ENCODE assay signal across 20 cellular contexts in genomic region chr22:22979121-22979724, GRCh38.
A peak's percentile ranks its signal among the peaks of the same experiment; 100 is the strongest.
DNase-seq lines count a peak whose midpoint lies in the region; ATAC-seq, FAIRE-seq and TF ChIP-seq lines count a peak whose summit lies in the region.
"Had no signal": no experiment of that assay in that cellular context is flagged by ENCODE, and none has a peak within 500 bp of the region (broad histone marks: within the 10 kb centered on the region; RNA-seq: fewer than 3 reads in every experiment).

No MANE protein-coding gene starts in this region.

- no peak for ATAC-seq in A549
- no peak for ATAC-seq in K562
- ATAC-seq in GM19324 (IDR thresholded peaks at IDR 0.05; ENCODE audit: low FRiP score, unreplicated experiment), result no peak
- ATAC-seq: CD8-positive, alpha-beta T cell had no signal

- TF ChIP-seq CTCF in A549 (IDR thresholded peaks at IDR 0.05) (no peak), K562 (IDR thresholded peaks at IDR 0.05 in 2 of 3, conservative IDR thresholded peaks at IDR 0.05 in 1 of 3; ENCODE audit: insufficient read depth in 2 of 3, low read depth in 1 of 3, low read length in 3 of 3) (no peak)

- no peak for TF ChIP-seq RAD21 in A549 (conservative IDR thresholded peaks at IDR 0.05 in 1 of 2, IDR thresholded peaks at IDR 0.05 in 1 of 2)
- TF ChIP-seq RAD21 in K562 (CRISPR knock-in tag; conservative IDR thresholded peaks at IDR 0.05 in 1 of 2, IDR thresholded peaks at IDR 0.05 in 1 of 2), result no peak

- no peaks in the 10 kb centered on the region for H3K9me1 ChIP-seq in K562 (ENCODE audit: control insufficient read depth, insufficient read depth, low read length)

- peaks cover 16% of the 10 kb centered on the region; the same call in 2 of the 3 replicates for H3K9me3 ChIP-seq in A549
- H3K9me3 ChIP-seq in K562 (replicated peaks; ENCODE audit: control insufficient read depth, insufficient read depth, low read depth, low read length), result peaks cover 7% of the 10 kb centered on the region

- 23% methylated on average over 4 of the region's 4 CpGs for WGBS in A549 (ENCODE audit: missing lambda C conversion rate)
- WGBS in K562 (ENCODE audit: insufficient coverage, low coverage, missing lambda C conversion rate), result 1% methylated on average over 4 of the region's 4 CpGs

- H3K9ac ChIP-seq in K562 (ENCODE audit: insufficient read depth in 1 of 2, low read depth in 2 of 2, low read length in 2 of 2), result no peak overlapping the region
- H3K9ac ChIP-seq: BLaER1 treated with 17β-estradiol and CSF1 and Interleukin-3, amounts not matched to agents 10 nM and 100 nM had no signal

- TF ChIP-seq EP300 in A549 (IDR thresholded peaks at IDR 0.05) (no peak), K562 (IDR thresholded peaks at IDR 0.05; ENCODE audit: low read length) (no peak)

- H3K27ac ChIP-seq in A549, result no peak overlapping the region
- no peak overlapping the region for H3K27ac ChIP-seq in K562 (ENCODE audit: extremely low read depth, low read depth, low read length)
- H3K27ac ChIP-seq: BLaER1 treated with 17β-estradiol and CSF1 and Interleukin-3, amounts not matched to agents 10 nM and 100 nM; C4-2B had no signal

- POLR2A ChIA-PET in A549 (lab: Yijun Ruan, JAX) (no interaction called here), K562 (lab: Yijun Ruan, JAX) (no interaction called here)

- no peaks in the 10 kb centered on the region for H3K79me2 ChIP-seq in K562 (ENCODE audit: control insufficient read depth, insufficient read depth, low read length)

- no peaks in the 10 kb centered on the region for H3K36me3 ChIP-seq in K562 (ENCODE audit: control insufficient read depth, insufficient read depth, low read length)

- H2AFZ ChIP-seq in K562 (ENCODE audit: low read depth, low read length), result no peak overlapping the region

- H3K4me3 ChIP-seq in A549 (no peak overlapping the region), K562 (no peak overlapping the region)
- H3K4me3 ChIP-seq: BLaER1 treated with 17β-estradiol and CSF1 and Interleukin-3, amounts not matched to agents 10 nM and 100 nM had no signal

- no peak for TF ChIP-seq POLR2A in A549 (IDR thresholded peaks at IDR 0.05; ENCODE audit: low read length)
- TF ChIP-seq POLR2A in GM12891 (IDR thresholded peaks at IDR 0.05; ENCODE audit: low read depth, low read length), result no peak
- no peak for TF ChIP-seq POLR2A in K562 (conservative IDR thresholded peaks at IDR 0.05)

- no TSS peak for BruUV-seq in K562 (replicated peaks; lab: Mats Ljungman, UMichigan)

- in situ Hi-C loops in K562 (cut with MboI), result no loop called here

- peaks cover 0 to 4% of the 10 kb centered on the region in 2 experiments; a peak in 1 of 5 replicates for H3K27me3 ChIP-seq in K562 (ENCODE audit: control insufficient read depth in 2 of 2, insufficient read depth in 2 of 2, low read length in 2 of 2)
- H3K27me3 ChIP-seq: BLaER1 treated with 17β-estradiol and CSF1 and Interleukin-3, amounts not matched to agents 10 nM and 100 nM had no signal

- intact Hi-C loops in K562 (cut with micrococcal nuclease), result loop anchor here (5.0 kb wide), 1 partner anchor 48 kb away; no protein-coding TSS in a partner anchor

- CTCF ChIA-PET in A549 (lab: Yijun Ruan, JAX), result interaction anchor here (2.0 kb wide), 1 partner anchor 20 kb away, joined by 8 read pairs; no protein-coding TSS in a partner anchor
- CTCF ChIA-PET in K562 (lab: Yijun Ruan, JAX; ENCODE audit: low intra/inter-chr PET ratio), result no interaction called here

- no peaks in the 10 kb centered on the region for H4K20me1 ChIP-seq in K562 (replicated peaks; ENCODE audit: control insufficient read depth, insufficient read depth, low read length)
- H4K20me1 ChIP-seq: BLaER1 treated with 17β-estradiol and CSF1 and Interleukin-3, amounts not matched to agents 10 nM and 100 nM had no signal

- H3K4me2 ChIP-seq in A549, result no peak overlapping the region
- H3K4me2 ChIP-seq in K562 (ENCODE audit: insufficient read depth, low read length), result no peak overlapping the region
- H3K4me2 ChIP-seq: BLaER1 treated with 17β-estradiol and CSF1 and Interleukin-3, amounts not matched to agents 10 nM and 100 nM had no signal

- FAIRE-seq in A549 (lab: Jason Lieb, UNC) (no peak), GM12891 (lab: Jason Lieb, UNC) (peak; percentile 23), K562 (lab: Jason Lieb, UNC) (no peak)
- FAIRE-seq: A204.1, D721Med, G401.6, GM12892, GM18507 had no signal

- H3K4me1 ChIP-seq in A549, result no peaks in the 10 kb centered on the region
- no peaks in the 10 kb centered on the region for H3K4me1 ChIP-seq in K562 (replicated peaks in 1 of 2; ENCODE audit: control insufficient read depth in 2 of 2, insufficient read depth in 2 of 2, low read length in 2 of 2)
- H3K4me1 ChIP-seq: BLaER1 treated with 17β-estradiol and CSF1 and Interleukin-3, amounts not matched to agents 10 nM and 100 nM; Caco-2 had no signal

- DNase-seq in A549 (ENCODE audit: low read depth in 1 of 2, low spot score in 1 of 2), result no peak
- no peak for DNase-seq in GM12891 (ENCODE audit: insufficient read length, low spot score)
- DNase-seq in K562 (ENCODE audit: extremely low read depth in 1 of 4, low spot score in 3 of 4), result no peak
- DNase-seq in NCI-H1417 treated with DMSO at 0.1 percent for 48 hours (lab: John Stamatoyannopoulos, UW), result no peak
- DNase-seq: 8988T; AML-193; Caco-2; Calu3; CD4-positive, alpha-beta T cell; CD8-positive, alpha-beta T cell; DMS79 treated with DMSO at 0.1 percent for 48 hours; GF-D8 had no signal

TF ChIP-seq in A549, 52 proteins besides CTCF, POLR2A, EP300 and RAD21:
- no peak for TF ChIP-seq GATA3 (IDR thresholded peaks at IDR 0.05; ENCODE audit: borderline replicate concordance)
- peak; percentile 48 for TF ChIP-seq MAFK (IDR thresholded peaks at IDR 0.05; ENCODE audit: partially characterized antibody)
- TF ChIP-seq SREBF2 (IDR thresholded peaks at IDR 0.05), result no peak
- TF ChIP-seq HOXB5 (CRISPR knock-in tag; IDR thresholded peaks at IDR 0.05), result no peak
- no peak for TF ChIP-seq NFE2L2 (conservative IDR thresholded peaks at IDR 0.05; ENCODE audit: low read length)
- no peak for TF ChIP-seq RNF2 (IDR thresholded peaks at IDR 0.05; ENCODE audit: borderline replicate concordance, low read depth)

TF ChIP-seq in GM12891, 5 proteins besides CTCF, POLR2A, EP300 and RAD21:
- TF ChIP-seq PAX5 (IDR thresholded peaks at IDR 0.05; ENCODE audit: insufficient read depth, low read length, severe bottlenecking) (no peak), POU2F2 (IDR thresholded peaks at IDR 0.05; ENCODE audit: low read depth, low read length) (no peak), TAF1 (IDR thresholded peaks at IDR 0.05; ENCODE audit: low read depth, low read length) (no peak), SPI1 (IDR thresholded peaks at IDR 0.05; ENCODE audit: low read depth, low read length) (no peak)
TF ChIP-seq in GM12891: peak in this region for 0.

TF ChIP-seq in K562, 482 proteins besides CTCF, POLR2A, EP300 and RAD21 (continues in another document):
- no peak for TF ChIP-seq ZNF766 (CRISPR knock-in tag; conservative IDR thresholded peaks at IDR 0.05)
- TF ChIP-seq MNT (conservative IDR thresholded peaks at IDR 0.05), result 0 out of 4 replicates have a peak, but pooled peaks of 1 of the 2 experiments have one; percentile 12
- TF ChIP-seq CUX1 (CRISPR knock-in tag; IDR thresholded peaks at IDR 0.05), result peak; percentile 49; the same call in 1 of the 2 replicates
- no peak for TF ChIP-seq GABPB1 (CRISPR knock-in tag; IDR thresholded peaks at IDR 0.05)
- TF ChIP-seq PML (IDR thresholded peaks at IDR 0.05; ENCODE audit: low read length), result no peak
- no peak for TF ChIP-seq ADNP (tag; IDR thresholded peaks at IDR 0.05)
- TF ChIP-seq ZNF785 (CRISPR knock-in tag; IDR thresholded peaks at IDR 0.05), result no peak

Comparison
In these comparisons a context has a peak if more than half of its experiments do, and no peak if none do; other contexts are left out.
1. Of the 35 proteins assayed by ChIP-seq in both K562 and A549: peak only in K562: none; only in A549: MAFK; in both: none; in neither: 34.